In the genomic region with DNA sequence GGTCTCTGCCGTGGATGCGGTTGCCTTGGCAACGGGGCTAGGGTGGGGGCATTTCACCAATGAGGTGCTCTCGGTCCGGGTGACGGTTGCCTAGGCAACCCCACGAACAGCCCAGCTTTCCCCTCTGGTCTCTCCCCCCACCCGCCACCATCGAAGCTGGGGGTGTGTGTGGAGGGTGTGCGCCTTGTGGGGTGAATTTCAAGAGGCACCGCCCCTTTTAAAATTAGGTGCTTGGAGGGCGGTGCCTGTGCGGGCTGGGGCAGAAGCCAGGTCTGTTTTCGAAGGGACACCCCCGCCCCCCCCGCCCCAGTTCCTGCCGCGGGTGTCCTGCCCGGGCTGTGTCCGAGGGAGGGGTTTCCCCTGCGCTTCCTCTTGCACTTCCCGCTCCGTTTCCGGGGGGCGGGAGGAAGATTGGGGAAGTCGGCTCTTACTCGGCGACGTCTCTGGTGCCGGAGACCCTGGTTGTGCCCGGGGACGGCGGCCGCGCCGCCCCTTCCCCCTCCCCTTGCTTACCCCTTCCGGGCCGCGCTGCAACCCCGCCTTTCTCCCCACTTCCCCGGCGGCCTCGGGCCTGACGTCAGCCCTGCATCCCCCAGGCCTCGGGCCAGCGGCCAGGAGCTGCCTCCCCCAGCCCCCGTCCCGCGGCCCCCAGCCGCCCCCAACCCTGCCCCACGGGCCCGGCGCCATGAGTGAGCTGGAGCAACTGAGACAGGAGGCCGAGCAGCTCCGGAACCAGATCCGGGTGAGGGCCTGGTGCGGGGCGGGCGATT, we compare ENCODE assay signal across 8 cellular contexts. TPM values are rescaled to one million over a fixed set of nuclear protein-coding genes. Genes with fewer than 3 reads are reported as not detected.
DNase-seq lines count a peak whose midpoint lies in the region; ATAC-seq and TF ChIP-seq lines count a peak whose summit lies in the region.

No MANE protein-coding gene starts in this region.

- peaks cover 34% of the 10 kb centered on the region for H3K4me1 Mint-ChIP-seq in activated naive CD4-positive, alpha-beta T cell treated with anti-CD3 and anti-CD28 coated beads, Interleukin-2, amount 50 U/mL, for 24 hours
- H3K4me1 Mint-ChIP-seq in osteocyte (ENCODE audit: unreplicated experiment) = peaks cover 20% of the 10 kb centered on the region

- no peaks in the 10 kb centered on the region for H3K36me3 Mint-ChIP-seq in activated naive CD4-positive, alpha-beta T cell treated with anti-CD3 and anti-CD28 coated beads, Interleukin-2, amount 50 U/mL, for 24 hours
- H3K36me3 Mint-ChIP-seq in osteocyte (ENCODE audit: unreplicated experiment) = peaks cover 13% of the 10 kb centered on the region

- H3K36me3 ChIP-seq in SJCRH30 (peaks cover 38% of the 10 kb centered on the region), thymus (ENCODE audit: control insufficient read depth, insufficient read depth) (peaks cover 43% of the 10 kb centered on the region)

- H3K9me3 Mint-ChIP-seq in activated naive CD4-positive, alpha-beta T cell treated with anti-CD3 and anti-CD28 coated beads, Interleukin-2, amount 50 U/mL, for 24 hours = no peaks in the 10 kb centered on the region
- H3K9me3 Mint-ChIP-seq in osteocyte (ENCODE audit: unreplicated experiment) = no peaks in the 10 kb centered on the region

- peak overlapping the region; percentile 91 for H3K4me3 ChIP-seq in SJCRH30
- peak overlapping the region; percentile 100 for H3K4me3 ChIP-seq in thymus (ENCODE audit: low read length)

- ATAC-seq in GM18511 (IDR thresholded peaks at IDR 0.05; ENCODE audit: unreplicated experiment) (peak; percentile 47), HG03442 (IDR thresholded peaks at IDR 0.05; ENCODE audit: unreplicated experiment) (peak; percentile 29)

- H3K27me3 Mint-ChIP-seq in activated naive CD4-positive, alpha-beta T cell treated with anti-CD3 and anti-CD28 coated beads, Interleukin-2, amount 50 U/mL, for 24 hours = no peaks in the 10 kb centered on the region
- H3K27me3 Mint-ChIP-seq in osteocyte (ENCODE audit: unreplicated experiment) = peaks cover 4% of the 10 kb centered on the region

- peak overlapping the region; percentile 55 for H3K27ac Mint-ChIP-seq in activated naive CD4-positive, alpha-beta T cell treated with anti-CD3 and anti-CD28 coated beads, Interleukin-2, amount 50 U/mL, for 24 hours
- H3K27ac Mint-ChIP-seq in osteocyte (ENCODE audit: unreplicated experiment) = peak overlapping the region; percentile 23

- intact Hi-C loops in head of caudate nucleus (cut with DNase I) = no loop called here

- H3K27ac ChIP-seq in 22Rv1 (peak overlapping the region; percentile 94), SJCRH30 (no peak overlapping the region), thymus (ENCODE audit: low read depth) (peak overlapping the region; percentile 80)

- H3K4me3 Mint-ChIP-seq in activated naive CD4-positive, alpha-beta T cell treated with anti-CD3 and anti-CD28 coated beads, Interleukin-2, amount 50 U/mL, for 24 hours = peak overlapping the region; percentile 89
- H3K4me3 Mint-ChIP-seq in osteocyte (ENCODE audit: unreplicated experiment) = peak overlapping the region; percentile 75

- DNase-seq in SJCRH30 = peak; percentile 73 to 80
- DNase-seq in head of caudate nucleus = peak; percentile 78 to 98 (median 92)
- no peak for DNase-seq in osteocyte (ENCODE audit: extremely low spot score, unreplicated experiment)

- H3K9me3 ChIP-seq in SJCRH30 (replicated peaks) = no peaks in the 10 kb centered on the region
- no peaks in the 10 kb centered on the region for H3K9me3 ChIP-seq in thymus (ENCODE audit: control insufficient read depth)

- no peak for TF ChIP-seq CTCF in 22Rv1 (IDR thresholded peaks at IDR 0.05)
- no peak for TF ChIP-seq CTCF in osteocyte (IDR thresholded peaks at IDR 0.05)

- no peaks in the 10 kb centered on the region for H3K4me1 ChIP-seq in SJCRH30
- peaks cover 4% of the 10 kb centered on the region for H3K4me1 ChIP-seq in thymus (ENCODE audit: control insufficient read depth, insufficient read depth, low read length)

- 8% methylated on average over 59 of the region's 59 CpGs for WGBS in thymus

- H3K27me3 ChIP-seq in SJCRH30 = no peaks in the 10 kb centered on the region
- no peaks in the 10 kb centered on the region for H3K27me3 ChIP-seq in thymus (ENCODE audit: control insufficient read depth, insufficient read depth)

RNA-seq across cellular contexts. Expression of a gene that starts 2.2 kb away (rescaled TPM):
- 105 and 112 TPM in 2 replicates for total RNA-seq in SJCRH30 (2014; rRNA removed; shearing (Covaris generic))
- total RNA-seq in osteocyte = 229 and 251 TPM in 2 replicates
- polyA plus RNA-seq in thymus = 130 TPM

RNA-seq across cellular contexts. Expression of a gene that starts 18.3 kb away (rescaled TPM):
- total RNA-seq in SJCRH30 (2014; rRNA removed; shearing (Covaris generic)) = 17.8 and 22.6 TPM in 2 replicates
- 56.3 and 64.6 TPM in 2 replicates for total RNA-seq in osteocyte
- polyA plus RNA-seq in thymus = 60.1 TPM

RNA-seq across cellular contexts. Expression of a gene that starts 19.5 kb away (rescaled TPM):
- not detected in 2 replicates for total RNA-seq in SJCRH30 (2014; rRNA removed; shearing (Covaris generic))
- total RNA-seq in osteocyte = not detected in 2 replicates
- polyA plus RNA-seq in thymus = 0.18 TPM

RNA-seq across cellular contexts. Expression of a gene that starts 30.2 kb away (rescaled TPM):
- 63.9 and 67.9 TPM in 2 replicates for total RNA-seq in SJCRH30 (2014; rRNA removed; shearing (Covaris generic))
- total RNA-seq in osteocyte = 19.3 and 26.3 TPM in 2 replicates
- 31.2 TPM for polyA plus RNA-seq in thymus

RNA-seq across cellular contexts. Expression of a gene that starts 34.4 kb away (rescaled TPM):
- not detected in 2 replicates for total RNA-seq in SJCRH30 (2014; rRNA removed; shearing (Covaris generic))
- total RNA-seq in osteocyte = 0.19 and 0.31 TPM in 2 replicates
- polyA plus RNA-seq in thymus = 1.0 TPM
